ENCODE assay signal across 9 cellular contexts in genomic region chr14:91363776-91364523, GRCh38. TPM values are rescaled to one million over a fixed set of nuclear protein-coding genes. Genes with fewer than 3 reads are reported as not detected.
DNase-seq lines count a peak whose midpoint lies in the region; ATAC-seq and TF ChIP-seq lines count a peak whose summit lies in the region.
"Had no signal": no experiment of that assay in that cellular context is flagged by ENCODE, and none has a peak within 500 bp of the region (broad histone marks: within the 10 kb centered on the region; RNA-seq: fewer than 3 reads in every experiment).

No MANE protein-coding gene starts in this region.

- CTCF ChIA-PET in activated naive CD4-positive, alpha-beta T cell treated with anti-CD3 and anti-CD28 coated beads, Interleukin-2, amount 10 ng/mL, durations not matched to agents 7 days and 5 days (lab: Charles Lee), result interaction anchor here (0.6 kb wide), 1 partner anchor 18 kb away, joined by 3 read pairs; no protein-coding TSS in a partner anchor
- CTCF ChIA-PET in mammary epithelial cell (lab: Charles Lee; ENCODE audit: low non-redundant PET), result no interaction called here

- no peak overlapping the region for H3K9ac ChIP-seq in mammary epithelial cell (ENCODE audit: insufficient read depth, low read length)

- no peak overlapping the region for H3K4me3 ChIP-seq in mammary epithelial cell (replicated peaks in 1 of 3; ENCODE audit: insufficient read depth in 1 of 3, low read depth in 2 of 3, low read length in 3 of 3)
- no peak overlapping the region for H3K4me3 ChIP-seq in dorsolateral prefrontal cortex

- H3K27ac ChIP-seq in mammary epithelial cell (ENCODE audit: insufficient read depth, low read depth, low read length) (no peak overlapping the region), dorsolateral prefrontal cortex (no peak overlapping the region)

- dilution Hi-C loops in mammary epithelial cell (cut with HindIII; ENCODE audit: low sequenced_read_pairs), result no loop called here

- intact Hi-C loops in mammary epithelial cell (cut with micrococcal nuclease), result no loop called here
- intact Hi-C loops in dorsolateral prefrontal cortex (cut with DNase I), result no loop called here

- H3K36me3 ChIP-seq in mammary epithelial cell (ENCODE audit: insufficient read depth, low read length), result no peaks in the 10 kb centered on the region

- ATAC-seq in activated naive CD4-positive, alpha-beta T cell treated with anti-CD3 and anti-CD28 coated beads, Interleukin-2, amount 50 U/mL, for 72 hours, result no peak
- peak; percentile 55 for ATAC-seq in HG02938 (IDR thresholded peaks at IDR 0.05; ENCODE audit: unreplicated experiment)
- peak; percentile 84 for ATAC-seq in stimulated activated memory B cell treated with anti-CD40 and anti-IgM and Interleukin-4, amounts not matched to agents 10 μg/mL and 1 μg/mL and 100 μg/mL, for 72 hours

- peak overlapping the region; percentile 20 to 29 for H3K27ac Mint-ChIP-seq in activated naive CD4-positive, alpha-beta T cell treated with anti-CD3 and anti-CD28 coated beads, Interleukin-2, amount 50 U/mL, for 72 hours
- H3K27ac Mint-ChIP-seq in activated naive CD4-positive, alpha-beta T cell treated with anti-CD3 and anti-CD28 coated beads, Interleukin-2, amount 10 ng/mL, durations not matched to agents 7 days and 5 days, result no peak overlapping the region
- peak overlapping the region; percentile 94 for H3K27ac Mint-ChIP-seq in stimulated activated memory B cell treated with anti-CD40 and anti-IgM and Interleukin-4, amounts not matched to agents 10 μg/mL and 1 μg/mL and 100 μg/mL, for 72 hours

- H4K20me1 ChIP-seq in mammary epithelial cell (ENCODE audit: insufficient read depth, low read length), result no peaks in the 10 kb centered on the region

- H2AFZ ChIP-seq in mammary epithelial cell (ENCODE audit: low read depth, low read length), result no peak overlapping the region

- no peak overlapping the region for H3K4me3 Mint-ChIP-seq in activated naive CD4-positive, alpha-beta T cell treated with anti-CD3 and anti-CD28 coated beads, Interleukin-2, amount 10 ng/mL, durations not matched to agents 7 days and 5 days
- H3K4me3 Mint-ChIP-seq in stimulated activated memory B cell treated with anti-CD40 and anti-IgM and Interleukin-4, amounts not matched to agents 10 μg/mL and 1 μg/mL and 100 μg/mL, for 72 hours, result peak overlapping the region; percentile 51

- in situ Hi-C loops in mammary epithelial cell (cut with MboI; ENCODE audit: low sequenced_read_pairs in 2 of 2), result no loop called here

- H3K36me3 Mint-ChIP-seq in activated naive CD4-positive, alpha-beta T cell treated with anti-CD3 and anti-CD28 coated beads, Interleukin-2, amount 50 U/mL, for 72 hours, result peaks cover 4 to 5% of the 10 kb centered on the region in 2 donors
- H3K36me3 Mint-ChIP-seq in activated naive CD4-positive, alpha-beta T cell treated with anti-CD3 and anti-CD28 coated beads, Interleukin-2, amount 10 ng/mL, durations not matched to agents 7 days and 5 days, result peaks cover 17% of the 10 kb centered on the region
- peaks cover 7% of the 10 kb centered on the region for H3K36me3 Mint-ChIP-seq in stimulated activated memory B cell treated with anti-CD40 and anti-IgM and Interleukin-4, amounts not matched to agents 10 μg/mL and 1 μg/mL and 100 μg/mL, for 72 hours

- DNase-seq in activated naive CD4-positive, alpha-beta T cell treated with anti-CD3 and anti-CD28 coated beads, Interleukin-2, amount 50 U/mL, for 72 hours (ENCODE audit: low spot score in 2 of 2), result no peak
- DNase-seq in activated naive CD4-positive, alpha-beta T cell treated with anti-CD3 and anti-CD28 coated beads, Interleukin-2, amount 10 ng/mL, durations not matched to agents 7 days and 5 days, result no peak
- DNase-seq in SIG-M5 treated with dmso at 0.1 percent for 504 hours (lab: John Stamatoyannopoulos, UW; ENCODE audit: unreplicated experiment) (peak; percentile 89), mammary epithelial cell (no peak), dorsolateral prefrontal cortex (no peak), EL (no peak)
- DNase-seq: DND-41 had no signal

- H3K9me3 ChIP-seq in mammary epithelial cell (replicated peaks; ENCODE audit: insufficient read depth, low read length), result no peaks in the 10 kb centered on the region

- H3K27me3 ChIP-seq in mammary epithelial cell (ENCODE audit: insufficient read depth, low read length), result no peaks in the 10 kb centered on the region
- no peaks in the 10 kb centered on the region for H3K27me3 ChIP-seq in dorsolateral prefrontal cortex

- no peaks in the 10 kb centered on the region for H3K27me3 Mint-ChIP-seq in activated naive CD4-positive, alpha-beta T cell treated with anti-CD3 and anti-CD28 coated beads, Interleukin-2, amount 10 ng/mL, durations not matched to agents 7 days and 5 days
- no peaks in the 10 kb centered on the region for H3K27me3 Mint-ChIP-seq in stimulated activated memory B cell treated with anti-CD40 and anti-IgM and Interleukin-4, amounts not matched to agents 10 μg/mL and 1 μg/mL and 100 μg/mL, for 72 hours

- no peak overlapping the region for H3K4me2 ChIP-seq in mammary epithelial cell (ENCODE audit: insufficient read depth, low read depth, low read length)

- no peaks in the 10 kb centered on the region for H3K9me3 Mint-ChIP-seq in activated naive CD4-positive, alpha-beta T cell treated with anti-CD3 and anti-CD28 coated beads, Interleukin-2, amount 50 U/mL, for 72 hours
- H3K9me3 Mint-ChIP-seq in activated naive CD4-positive, alpha-beta T cell treated with anti-CD3 and anti-CD28 coated beads, Interleukin-2, amount 10 ng/mL, durations not matched to agents 7 days and 5 days, result no peaks in the 10 kb centered on the region
- no peaks in the 10 kb centered on the region for H3K9me3 Mint-ChIP-seq in stimulated activated memory B cell treated with anti-CD40 and anti-IgM and Interleukin-4, amounts not matched to agents 10 μg/mL and 1 μg/mL and 100 μg/mL, for 72 hours

- no peaks in the 10 kb centered on the region for H3K79me2 ChIP-seq in mammary epithelial cell (ENCODE audit: insufficient read depth, low read length)

- TF ChIP-seq CTCF in mammary epithelial cell (conservative IDR thresholded peaks at IDR 0.05 in 1 of 2, IDR thresholded peaks at IDR 0.05 in 1 of 2; ENCODE audit: extremely low read depth in 1 of 2, insufficient read depth in 1 of 2, low read depth in 1 of 2, low read length in 2 of 2) (no peak), dorsolateral prefrontal cortex (IDR thresholded peaks at IDR 0.05 in 54 of 56, conservative IDR thresholded peaks at IDR 0.05 in 2 of 56; ENCODE audit: low read depth in 1 of 56, partially characterized antibody in 56 of 56) (no peak)

- WGBS in mammary epithelial cell (ENCODE audit: low coverage, missing lambda C conversion rate), result 88% methylated on average over 10 of the region's 10 CpGs

- peaks cover 32% of the 10 kb centered on the region for H3K4me1 ChIP-seq in mammary epithelial cell (ENCODE audit: insufficient read depth, low read length)

- no TSS peak for BruUV-seq in mammary epithelial cell (replicated peaks; lab: Mats Ljungman, UMichigan)

- peaks cover 57% of the 10 kb centered on the region for H3K4me1 Mint-ChIP-seq in activated naive CD4-positive, alpha-beta T cell treated with anti-CD3 and anti-CD28 coated beads, Interleukin-2, amount 10 ng/mL, durations not matched to agents 7 days and 5 days
- peaks cover 71% of the 10 kb centered on the region for H3K4me1 Mint-ChIP-seq in stimulated activated memory B cell treated with anti-CD40 and anti-IgM and Interleukin-4, amounts not matched to agents 10 μg/mL and 1 μg/mL and 100 μg/mL, for 72 hours

RNA-seq across cellular contexts. Expression of gene CCDC88C, which starts 53.7 kb away (rescaled TPM):
- total RNA-seq in activated naive CD4-positive, alpha-beta T cell treated with anti-CD3 and anti-CD28 coated beads, Interleukin-2, amount 50 U/mL, for 72 hours, result 100 to 1,000 TPM in 1 of 2 donors, 10 to 100 TPM in 1; 98.8 to 113 TPM
- total RNA-seq in mammary epithelial cell, result 1 to 10 TPM; 2.0 to 4.7 TPM
- polyA plus RNA-seq in mammary epithelial cell, result 1.4 TPM
- polyA minus RNA-seq in mammary epithelial cell, result 0.47 TPM
- 10 to 100 TPM in 48 of 120 experiments, 1 to 10 TPM in 72; 2.3 to 20.5 (median 9.2) TPM for total RNA-seq in dorsolateral prefrontal cortex

Comparison
In these comparisons a context has a peak if more than half of its experiments do, and no peak if none do; other contexts are left out.
1. ATAC-seq: peak in HG02938 (single experiment) and stimulated activated memory B cell treated with anti-CD40 and anti-IgM and Interleukin-4, amounts not matched to agents 10 μg/mL and 1 μg/mL and 100 μg/mL, for 72 hours (single experiment); none in activated naive CD4-positive, alpha-beta T cell treated with anti-CD3 and anti-CD28 coated beads, Interleukin-2, amount 50 U/mL, for 72 hours (0 of 2).
2. RNA of gene CCDC88C, which starts 53.7 kb away (total RNA-seq): 98.8 to 113 TPM in activated naive CD4-positive, alpha-beta T cell treated with anti-CD3 and anti-CD28 coated beads, Interleukin-2, amount 50 U/mL, for 72 hours; 2.3 to 20.5 TPM in dorsolateral prefrontal cortex and 2.0 to 4.7 TPM in mammary epithelial cell; every median in the first group is over 4 times any median in the second.